ENCODE assay signal across 1 cellular context in the genomic region with DNA sequence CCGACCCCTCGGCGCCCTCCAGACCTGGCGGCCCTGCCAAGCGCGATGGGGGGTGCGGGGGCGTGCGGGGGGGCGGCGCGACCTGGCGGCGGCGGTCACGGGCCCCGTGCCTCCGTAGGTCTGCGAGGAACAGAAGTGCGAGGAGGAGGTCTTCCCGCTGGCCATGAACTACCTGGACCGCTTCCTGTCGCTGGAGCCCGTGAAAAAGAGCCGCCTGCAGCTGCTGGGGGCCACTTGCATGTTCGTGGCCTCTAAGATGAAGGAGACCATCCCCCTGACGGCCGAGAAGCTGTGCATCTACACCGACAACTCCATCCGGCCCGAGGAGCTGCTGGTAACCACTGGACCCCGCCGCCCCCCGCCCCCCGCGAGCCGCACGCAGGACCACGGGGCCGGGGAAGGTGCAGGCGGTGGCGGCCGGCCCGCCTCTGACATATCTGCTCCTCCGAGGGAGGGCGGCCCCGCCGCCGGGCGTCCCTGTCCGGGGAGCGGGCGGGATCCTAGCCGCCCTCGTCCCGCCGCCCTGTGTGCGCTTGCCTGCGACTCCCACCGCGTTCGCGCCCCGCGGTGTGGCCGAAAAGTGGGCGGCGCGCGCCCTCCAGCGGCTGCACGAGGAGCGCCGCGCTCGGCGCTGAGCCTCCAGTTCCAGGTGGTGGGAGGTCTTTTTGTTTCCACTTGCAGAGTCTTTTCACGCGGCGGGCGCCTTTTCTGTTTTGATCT.
TF ChIP-seq lines count a peak whose summit lies in the region.

No MANE protein-coding gene starts in this region.

TF ChIP-seq in HepG2, 621 proteins besides CTCF, POLR2A, EP300 and RAD21 (continued from another document and continues in another):
- TF ChIP-seq E2F5 (CRISPR knock-in tag; conservative IDR thresholded peaks at IDR 0.05), result no peak; the same call in 1 of the 2 replicates
- TF ChIP-seq ZNF3 (CRISPR knock-in tag; IDR thresholded peaks at IDR 0.05), result no peak
- TF ChIP-seq, protein P1, sequence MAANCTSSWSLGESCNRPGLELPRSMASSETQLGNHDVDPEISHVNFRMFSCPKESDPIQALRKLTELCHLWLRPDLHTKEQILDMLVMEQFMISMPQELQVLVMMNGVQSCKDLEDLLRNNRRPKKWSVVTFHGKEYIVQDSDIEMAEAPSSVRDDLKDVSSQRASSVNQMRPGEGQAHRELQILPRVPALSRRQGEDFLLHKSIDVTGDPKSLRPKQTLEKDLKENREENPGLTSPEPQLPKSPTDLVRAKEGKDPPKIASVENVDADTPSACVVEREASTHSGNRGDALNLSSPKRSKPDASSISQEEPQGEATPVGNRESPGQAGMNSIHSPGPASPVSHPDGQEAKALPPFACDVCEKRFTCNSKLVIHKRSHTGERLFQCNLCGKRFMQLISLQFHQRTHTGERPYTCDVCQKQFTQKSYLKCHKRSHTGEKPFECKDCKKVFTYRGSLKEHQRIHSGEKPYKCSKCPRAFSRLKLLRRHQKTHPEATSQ (CRISPR knock-in tag; IDR thresholded peaks at IDR 0.05; ENCODE audit: borderline replicate concordance), result no peak
- no peak for TF ChIP-seq ZNF431 (CRISPR knock-in tag; IDR thresholded peaks at IDR 0.05; ENCODE audit: borderline replicate concordance, low read depth)
- TF ChIP-seq CREB1 (IDR thresholded peaks at IDR 0.05), result no peak
- no peak for TF ChIP-seq CREB1 (CRISPR knock-in tag; IDR thresholded peaks at IDR 0.05)
- no peak; the same call in 1 of the 2 replicates for TF ChIP-seq GZF1 (CRISPR knock-in tag; IDR thresholded peaks at IDR 0.05)
- no peak for TF ChIP-seq ZFP1 (CRISPR knock-in tag; IDR thresholded peaks at IDR 0.05)
- peak; percentile 73; the same call in 1 of the 2 replicates for TF ChIP-seq ZNF770 (CRISPR knock-in tag; IDR thresholded peaks at IDR 0.05)
- 0 out of 2 replicates have a peak, but pooled peaks have one; percentile 12 for TF ChIP-seq ZNF225 (CRISPR knock-in tag; IDR thresholded peaks at IDR 0.05)
- TF ChIP-seq ZNF275 (CRISPR knock-in tag; IDR thresholded peaks at IDR 0.05; ENCODE audit: borderline replicate concordance), result no peak
- no peak for TF ChIP-seq ZNF879 (CRISPR knock-in tag; IDR thresholded peaks at IDR 0.05)
- 0 out of 2 replicates have a peak, but pooled peaks have one; percentile 22 for TF ChIP-seq MAFG (CRISPR knock-in tag; IDR thresholded peaks at IDR 0.05)
- TF ChIP-seq JUNB (CRISPR knock-in tag; IDR thresholded peaks at IDR 0.05; ENCODE audit: borderline replicate concordance), result no peak
- TF ChIP-seq ZNF20 (CRISPR knock-in tag; IDR thresholded peaks at IDR 0.05), result no peak
- TF ChIP-seq HMGXB3 (CRISPR knock-in tag; IDR thresholded peaks at IDR 0.05; ENCODE audit: borderline replicate concordance), result no peak
- no peak for TF ChIP-seq ZNF224 (CRISPR knock-in tag; IDR thresholded peaks at IDR 0.05)
- TF ChIP-seq SAP130 (CRISPR knock-in tag; IDR thresholded peaks at IDR 0.05; ENCODE audit: low read depth), result peak; percentile 45
- no peak for TF ChIP-seq SMYD3 (CRISPR knock-in tag; IDR thresholded peaks at IDR 0.05)
- no peak for TF ChIP-seq HNF4A (CRISPR knock-in tag; IDR thresholded peaks at IDR 0.05)
- TF ChIP-seq ZSCAN21 (CRISPR knock-in tag; IDR thresholded peaks at IDR 0.05; ENCODE audit: borderline replicate concordance), result 0 out of 2 replicates have a peak, but pooled peaks have one; percentile 7
- TF ChIP-seq ZHX1 (CRISPR knock-in tag; IDR thresholded peaks at IDR 0.05; ENCODE audit: low read depth), result no peak
- TF ChIP-seq, protein P2, sequence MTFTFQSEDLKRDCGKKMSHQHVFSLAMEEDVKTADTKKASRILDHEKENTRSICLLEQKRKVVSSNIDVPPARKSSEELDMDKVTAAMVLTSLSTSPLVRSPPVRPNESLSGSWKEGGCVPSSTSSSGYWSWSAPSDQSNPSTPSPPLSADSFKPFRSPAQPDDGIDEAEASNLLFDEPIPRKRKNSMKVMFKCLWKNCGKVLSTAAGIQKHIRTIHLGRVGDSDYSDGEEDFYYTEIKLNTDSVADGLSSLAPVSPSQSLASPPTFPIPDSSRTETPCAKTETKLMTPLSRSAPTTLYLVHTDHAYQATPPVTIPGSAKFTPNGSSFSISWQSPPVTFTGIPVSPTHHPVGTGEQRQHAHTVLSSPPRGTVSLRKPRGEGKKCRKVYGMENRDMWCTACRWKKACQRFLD (CRISPR knock-in tag; IDR thresholded peaks at IDR 0.05; ENCODE audit: borderline replicate concordance), result no peak
- TF ChIP-seq, protein P3, sequence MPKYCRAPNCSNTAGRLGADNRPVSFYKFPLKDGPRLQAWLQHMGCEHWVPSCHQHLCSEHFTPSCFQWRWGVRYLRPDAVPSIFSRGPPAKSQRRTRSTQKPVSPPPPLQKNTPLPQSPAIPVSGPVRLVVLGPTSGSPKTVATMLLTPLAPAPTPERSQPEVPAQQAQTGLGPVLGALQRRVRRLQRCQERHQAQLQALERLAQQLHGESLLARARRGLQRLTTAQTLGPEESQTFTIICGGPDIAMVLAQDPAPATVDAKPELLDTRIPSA (CRISPR knock-in tag; IDR thresholded peaks at IDR 0.05; ENCODE audit: borderline replicate concordance), result 0 out of 2 replicates have a peak, but pooled peaks have one; percentile 23
- TF ChIP-seq ZNF432 (CRISPR knock-in tag; IDR thresholded peaks at IDR 0.05; ENCODE audit: borderline replicate concordance), result no peak
- TF ChIP-seq HNRNPL (IDR thresholded peaks at IDR 0.05; ENCODE audit: low read depth, low read length), result no peak
- no peak for TF ChIP-seq ZBTB3 (CRISPR knock-in tag; IDR thresholded peaks at IDR 0.05; ENCODE audit: borderline replicate concordance, low read depth)
- TF ChIP-seq, protein P4, sequence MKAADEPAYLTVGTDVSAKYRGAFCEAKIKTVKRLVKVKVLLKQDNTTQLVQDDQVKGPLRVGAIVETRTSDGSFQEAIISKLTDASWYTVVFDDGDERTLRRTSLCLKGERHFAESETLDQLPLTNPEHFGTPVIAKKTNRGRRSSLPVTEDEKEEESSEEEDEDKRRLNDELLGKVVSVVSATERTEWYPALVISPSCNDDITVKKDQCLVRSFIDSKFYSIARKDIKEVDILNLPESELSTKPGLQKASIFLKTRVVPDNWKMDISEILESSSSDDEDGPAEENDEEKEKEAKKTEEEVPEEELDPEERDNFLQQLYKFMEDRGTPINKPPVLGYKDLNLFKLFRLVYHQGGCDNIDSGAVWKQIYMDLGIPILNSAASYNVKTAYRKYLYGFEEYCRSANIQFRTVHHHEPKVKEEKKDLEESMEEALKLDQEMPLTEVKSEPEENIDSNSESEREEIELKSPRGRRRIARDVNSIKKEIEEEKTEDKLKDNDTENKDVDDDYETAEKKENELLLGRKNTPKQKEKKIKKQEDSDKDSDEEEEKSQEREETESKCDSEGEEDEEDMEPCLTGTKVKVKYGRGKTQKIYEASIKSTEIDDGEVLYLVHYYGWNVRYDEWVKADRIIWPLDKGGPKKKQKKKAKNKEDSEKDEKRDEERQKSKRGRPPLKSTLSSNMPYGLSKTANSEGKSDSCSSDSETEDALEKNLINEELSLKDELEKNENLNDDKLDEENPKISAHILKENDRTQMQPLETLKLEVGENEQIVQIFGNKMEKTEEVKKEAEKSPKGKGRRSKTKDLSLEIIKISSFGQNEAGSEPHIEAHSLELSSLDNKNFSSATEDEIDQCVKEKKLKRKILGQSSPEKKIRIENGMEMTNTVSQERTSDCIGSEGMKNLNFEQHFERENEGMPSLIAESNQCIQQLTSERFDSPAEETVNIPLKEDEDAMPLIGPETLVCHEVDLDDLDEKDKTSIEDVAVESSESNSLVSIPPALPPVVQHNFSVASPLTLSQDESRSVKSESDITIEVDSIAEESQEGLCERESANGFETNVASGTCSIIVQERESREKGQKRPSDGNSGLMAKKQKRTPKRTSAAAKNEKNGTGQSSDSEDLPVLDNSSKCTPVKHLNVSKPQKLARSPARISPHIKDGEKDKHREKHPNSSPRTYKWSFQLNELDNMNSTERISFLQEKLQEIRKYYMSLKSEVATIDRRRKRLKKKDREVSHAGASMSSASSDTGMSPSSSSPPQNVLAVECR (CRISPR knock-in tag; IDR thresholded peaks at IDR 0.05; ENCODE audit: borderline replicate concordance), result peak; percentile 58; the same call in 1 of the 2 replicates
- no peak for TF ChIP-seq CBFB (CRISPR knock-in tag; IDR thresholded peaks at IDR 0.05)
- TF ChIP-seq, protein P5, sequence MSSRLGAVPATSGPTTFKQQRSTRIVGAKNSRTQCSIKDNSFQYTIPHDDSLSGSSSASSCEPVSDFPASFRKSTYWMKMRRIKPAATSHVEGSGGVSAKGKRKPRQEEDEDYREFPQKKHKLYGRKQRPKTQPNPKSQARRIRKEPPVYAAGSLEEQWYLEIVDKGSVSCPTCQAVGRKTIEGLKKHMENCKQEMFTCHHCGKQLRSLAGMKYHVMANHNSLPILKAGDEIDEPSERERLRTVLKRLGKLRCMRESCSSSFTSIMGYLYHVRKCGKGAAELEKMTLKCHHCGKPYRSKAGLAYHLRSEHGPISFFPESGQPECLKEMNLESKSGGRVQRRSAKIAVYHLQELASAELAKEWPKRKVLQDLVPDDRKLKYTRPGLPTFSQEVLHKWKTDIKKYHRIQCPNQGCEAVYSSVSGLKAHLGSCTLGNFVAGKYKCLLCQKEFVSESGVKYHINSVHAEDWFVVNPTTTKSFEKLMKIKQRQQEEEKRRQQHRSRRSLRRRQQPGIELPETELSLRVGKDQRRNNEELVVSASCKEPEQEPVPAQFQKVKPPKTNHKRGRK (CRISPR knock-in tag; IDR thresholded peaks at IDR 0.05), result no peak
